31 cellular contexts compared by ENCODE assay signal in the genomic region with DNA sequence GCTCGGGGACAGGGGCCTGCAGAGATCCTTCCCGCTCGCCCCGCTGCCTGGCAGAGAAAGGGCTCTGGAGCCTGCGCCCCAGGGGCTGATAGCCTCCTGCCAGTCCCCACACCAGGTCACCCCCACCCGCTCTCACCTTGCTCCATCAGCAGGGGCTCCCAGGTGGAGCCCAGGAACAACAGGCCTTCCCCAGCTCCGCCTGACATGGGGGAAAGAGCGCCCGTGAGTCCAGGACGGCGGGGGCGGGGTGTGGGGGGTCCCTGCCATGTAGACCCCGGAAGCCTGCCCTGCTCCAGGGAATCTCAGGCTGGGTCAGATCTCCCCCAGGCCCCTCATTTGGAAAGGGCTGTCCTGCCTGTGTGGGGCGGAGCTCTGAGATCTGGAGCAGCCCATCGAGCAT.
"Had no signal": no experiment of that assay in that cellular context is flagged by ENCODE, and none has a peak within 500 bp of the region (broad histone marks: within the 10 kb centered on the region; RNA-seq: fewer than 3 reads in every experiment).

No MANE protein-coding gene starts in this region.

- DNase-seq: naive thymus-derived CD4-positive, alpha-beta T cell; natural killer cell; nucleus accumbens; retina; spleen; stimulated activated CD4-positive, alpha-beta T cell treated with anti-CD3 and anti-CD28 coated beads, Interleukin-12 subunit alpha, Interleukin-12 subunit beta, amount 100 ng/mL, for 4 hours; stimulated activated CD4-positive, alpha-beta T cell treated with anti-CD3 and anti-CD28 coated beads, Interleukin-1b, Interleukin-23, amount 100 ng/mL, for 48 hours; stimulated activated CD4-positive, alpha-beta T cell treated with anti-CD3 and anti-CD28 coated beads, Interleukin-4, amount 100 ng/mL, for 1 hour; stimulated activated CD4-positive, alpha-beta T cell treated with anti-CD3 and anti-CD28 coated beads, Interleukin-4, amount 100 ng/mL, for 4 hours; stimulated activated CD8-positive, alpha-beta memory T cell treated with anti-CD3 and anti-CD28 coated beads, Interleukin-4, amount 100 ng/mL, for 48 hours; stimulated activated naive CD4-positive, alpha-beta T cell; stimulated activated naive CD8-positive, alpha-beta T cell treated with anti-CD3 and anti-CD28 coated beads, Interleukin-15, amount 100 ng/mL, for 72 hours; stimulated activated naive CD8-positive, alpha-beta T cell treated with anti-CD3 and anti-CD28 coated beads, Interleukin-15, Interleukin-2, amounts not matched to agents 100 U/mL and 50 U/mL, for 24 hours; substantia nigra; testis; tibial artery; transverse colon; upper lobe of right lung; uterus had no signal

- H3K27me3 ChIP-seq: neural progenitor cell, neutrophil, pancreas, right atrium auricular region, testis, tibial artery, transverse colon, upper lobe of right lung, uterus had no signal

- H3K36me3 ChIP-seq: neural progenitor cell, neutrophil, pancreas, prostate gland, right atrium auricular region, spleen, suprapubic skin, tibial artery, transverse colon, upper lobe of right lung, uterus had no signal

- H3K4me3 Mint-ChIP-seq: naive thymus-derived CD4-positive, alpha-beta T cell; natural killer cell; nephron; neural progenitor cell; stimulated activated memory B cell treated with anti-CD40 and anti-IgM and Interleukin-4, amounts not matched to agents 10 μg/mL and 1 μg/mL and 100 μg/mL, for 72 hours; stimulated activated naive CD8-positive, alpha-beta T cell treated with anti-CD3 and anti-CD28 coated beads, Interleukin-15, amount 100 ng/mL, for 72 hours; type B pancreatic cell had no signal

- H3K4me2 ChIP-seq: neural progenitor cell, smooth muscle cell had no signal

- H3K27ac Mint-ChIP-seq: naive thymus-derived CD4-positive, alpha-beta T cell; natural killer cell; nephron; neural progenitor cell; stimulated activated memory B cell treated with anti-CD40 and anti-IgM and Interleukin-4, amounts not matched to agents 10 μg/mL and 1 μg/mL and 100 μg/mL, for 72 hours; type B pancreatic cell had no signal

- H3K9ac ChIP-seq: neural progenitor cell had no signal

- H3K9me3 Mint-ChIP-seq: naive thymus-derived CD4-positive, alpha-beta T cell; natural killer cell; nephron; neural progenitor cell; stimulated activated memory B cell treated with anti-CD40 and anti-IgM and Interleukin-4, amounts not matched to agents 10 μg/mL and 1 μg/mL and 100 μg/mL, for 72 hours; stimulated activated naive CD8-positive, alpha-beta T cell treated with anti-CD3 and anti-CD28 coated beads, Interleukin-15, amount 100 ng/mL, for 72 hours; type B pancreatic cell had no signal

- H3K27ac ChIP-seq: neural progenitor cell, neutrophil, pancreas, prostate gland, right atrium auricular region, skin epidermis, spleen, suprapubic skin, testis, transverse colon, upper lobe of right lung, uterus had no signal

- H3K4me1 ChIP-seq: pancreas, prostate gland, right atrium auricular region, spleen, suprapubic skin, testis, transverse colon, uterus had no signal

- H3K4me3 ChIP-seq: neural progenitor cell, pancreas, prostate gland, right atrium auricular region, skin epidermis, smooth muscle cell, spleen, suprapubic skin, testis, tibial artery, transverse colon, upper lobe of right lung, uterus had no signal

- ATAC-seq: naive thymus-derived CD4-positive, alpha-beta T cell; natural killer cell; pancreas; sciatic nerve; stimulated activated memory B cell treated with anti-CD40 and anti-IgM and Interleukin-4, amounts not matched to agents 10 μg/mL and 1 μg/mL and 100 μg/mL, for 72 hours; stimulated activated naive CD8-positive, alpha-beta T cell treated with anti-CD3 and anti-CD28 coated beads, Interleukin-15, amount 100 ng/mL, for 72 hours; stimulated activated naive CD8-positive, alpha-beta T cell treated with anti-CD3 and anti-CD28 coated beads, Interleukin-15, Interleukin-2, amounts not matched to agents 100 U/mL and 50 U/mL, for 24 hours; upper lobe of right lung had no signal

- H3K36me3 Mint-ChIP-seq: naive thymus-derived CD4-positive, alpha-beta T cell; natural killer cell; neural progenitor cell; stimulated activated memory B cell treated with anti-CD40 and anti-IgM and Interleukin-4, amounts not matched to agents 10 μg/mL and 1 μg/mL and 100 μg/mL, for 72 hours; type B pancreatic cell had no signal

- H3K27me3 Mint-ChIP-seq: stimulated activated naive CD8-positive, alpha-beta T cell treated with anti-CD3 and anti-CD28 coated beads, Interleukin-15, amount 100 ng/mL, for 72 hours had no signal

- H3K4me1 Mint-ChIP-seq: naive thymus-derived CD4-positive, alpha-beta T cell; natural killer cell; stimulated activated memory B cell treated with anti-CD40 and anti-IgM and Interleukin-4, amounts not matched to agents 10 μg/mL and 1 μg/mL and 100 μg/mL, for 72 hours; stimulated activated naive CD8-positive, alpha-beta T cell treated with anti-CD3 and anti-CD28 coated beads, Interleukin-15, amount 100 ng/mL, for 72 hours had no signal

- H3K9me3 ChIP-seq: neutrophil, pancreas, prostate gland, suprapubic skin, testis, transverse colon, upper lobe of right lung, uterus had no signal

- H2AFZ ChIP-seq: neural progenitor cell had no signal
